In the genomic region with DNA sequence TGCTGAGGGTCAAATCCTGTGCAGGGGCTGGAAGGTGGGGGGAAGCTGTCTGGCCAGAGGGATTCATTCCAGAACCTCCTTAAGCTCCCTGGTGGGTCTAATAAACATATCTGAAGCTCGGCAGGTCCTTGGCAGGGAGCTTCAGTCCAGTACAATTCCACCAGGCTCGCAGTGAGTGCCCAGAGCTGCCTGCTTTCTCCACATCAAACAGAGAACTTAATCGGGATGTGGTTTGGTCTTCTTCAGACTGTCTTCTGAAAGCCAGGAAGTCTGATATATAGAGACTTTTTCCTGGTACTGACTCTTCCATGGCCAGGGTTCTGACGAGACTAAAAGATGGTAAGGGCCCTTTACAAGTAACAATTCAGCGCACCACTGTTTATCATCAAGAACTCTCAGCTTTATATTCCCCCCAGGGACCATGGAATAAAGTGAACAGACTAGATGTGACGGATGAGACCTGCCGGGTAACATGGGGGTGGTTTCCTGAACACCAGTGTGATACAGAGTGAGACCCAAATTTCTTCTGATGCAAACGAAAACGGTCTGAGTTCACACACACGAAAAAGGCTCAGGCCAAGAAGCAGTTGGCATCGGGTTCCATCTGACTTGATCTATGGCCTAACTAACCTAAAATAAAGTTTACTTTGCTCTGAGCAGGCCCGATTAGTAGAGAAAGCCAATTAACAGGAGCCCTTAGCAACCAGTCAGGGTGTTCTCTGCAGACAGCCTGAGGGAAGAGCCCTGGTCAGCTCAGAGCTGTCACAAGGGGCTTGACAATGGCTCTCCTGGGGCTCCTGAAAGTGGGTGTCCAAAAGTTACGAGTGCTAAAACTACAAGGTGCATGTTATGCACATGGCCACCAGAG, we compare ENCODE assay signal across 11 cellular contexts. TPM values are rescaled to one million over a fixed set of nuclear protein-coding genes. Genes with fewer than 3 reads are reported as not detected.
DNase-seq lines count a peak whose midpoint lies in the region; ATAC-seq, FAIRE-seq and TF ChIP-seq lines count a peak whose summit lies in the region.
"Had no signal": no experiment of that assay in that cellular context is flagged by ENCODE, and none has a peak within 500 bp of the region (broad histone marks: within the 10 kb centered on the region; RNA-seq: fewer than 3 reads in every experiment).

No MANE protein-coding gene starts in this region.

- CTCF ChIA-PET in HepG2 (lab: Yijun Ruan, JAX; ENCODE audit: low intra/inter-chr PET ratio, low total read pairs), result no interaction called here

- H3K27ac ChIP-seq in liver (ENCODE audit: low read depth in 1 of 2, low read length in 2 of 2), result peak overlapping the region; percentile 0 to 2
- no peak overlapping the region for H3K27ac ChIP-seq in HepG2 (ENCODE audit: extremely low read length, insufficient read depth, low read length)
- H3K27ac ChIP-seq in mesenchymal stem cell (ENCODE audit: low read length, poor library complexity, severe bottlenecking), result no peak overlapping the region
- H3K27ac ChIP-seq in uterus, result peak overlapping the region; percentile 50 to 78
- H3K27ac ChIP-seq: C4-2B had no signal

- H2BK120ac ChIP-seq in mesenchymal stem cell (ENCODE audit: low read depth, low read length), result no peak overlapping the region

- intact Hi-C loops in HepG2 (cut with micrococcal nuclease; ENCODE audit: unreplicated experiment), result no loop called here
- intact Hi-C loops in uterus (cut with DNase I; ENCODE audit: low total_unique reads), result no loop called here

- H4K20me1 ChIP-seq in HepG2 (ENCODE audit: insufficient read depth, low read length), result peaks cover 32% of the 10 kb centered on the region; the same call in 1 of the 2 replicates

- peaks cover 97% of the 10 kb centered on the region for H3K79me2 ChIP-seq in HepG2 (ENCODE audit: insufficient read depth, low read length)

- in situ Hi-C loops in HepG2 (cut with HindIII; ENCODE audit: extremely low pct_ligation_motif_present, low pct_unique_long_range_greater_than_20kb) (no loop called here), astrocyte of the spinal cord (cut with HindIII; ENCODE audit: low sequenced_read_pairs) (no loop called here)

- H4K91ac ChIP-seq in mesenchymal stem cell (ENCODE audit: low read length), result no peak overlapping the region

- no peaks in the 10 kb centered on the region for H3K27me3 ChIP-seq in liver (ENCODE audit: control insufficient read depth in 4 of 4, insufficient read depth in 4 of 4, low read length in 3 of 4)
- no peaks in the 10 kb centered on the region for H3K27me3 ChIP-seq in HepG2 (ENCODE audit: control insufficient read depth in 1 of 2, insufficient read depth in 2 of 2, low read length in 2 of 2)
- H3K27me3 ChIP-seq in mesenchymal stem cell (ENCODE audit: control insufficient read depth in 1 of 2, insufficient read depth in 1 of 2, low read length in 2 of 2), result no peaks in the 10 kb centered on the region
- no peaks in the 10 kb centered on the region for H3K27me3 ChIP-seq in uterus

- H3K9ac ChIP-seq in liver (ENCODE audit: low read depth in 1 of 2, low read length in 2 of 2), result no peak overlapping the region
- no peak overlapping the region for H3K9ac ChIP-seq in HepG2 (ENCODE audit: insufficient read depth, low read depth, low read length)
- H3K9ac ChIP-seq in mesenchymal stem cell (ENCODE audit: low read length), result peak overlapping the region; percentile 19

- no peak for TF ChIP-seq RAD21 in liver (IDR thresholded peaks at IDR 0.05)
- no peak for TF ChIP-seq RAD21 in HepG2 (CRISPR knock-in tag; IDR thresholded peaks at IDR 0.05)

- H3K36me3 ChIP-seq in liver (ENCODE audit: control insufficient read depth in 4 of 4, insufficient read depth in 3 of 4, low read depth in 1 of 4, low read length in 3 of 4), result peaks cover 0 to 4% (median 0%) of the 10 kb centered on the region in 4 donors
- H3K36me3 ChIP-seq in HepG2 (replicated peaks in 1 of 2; ENCODE audit: control insufficient read depth in 1 of 2, insufficient read depth in 2 of 2, low read length in 2 of 2), result peaks cover 21 to 67% of the 10 kb centered on the region in 2 experiments
- peaks cover 24 to 47% of the 10 kb centered on the region in 2 experiments for H3K36me3 ChIP-seq in mesenchymal stem cell (ENCODE audit: control insufficient read depth in 1 of 2, insufficient read depth in 2 of 2, low read depth in 1 of 2, low read length in 2 of 2)
- no peaks in the 10 kb centered on the region for H3K36me3 ChIP-seq in uterus

- no peaks in the 10 kb centered on the region for H3K9me3 ChIP-seq in liver (ENCODE audit: control insufficient read depth in 4 of 4, low read length in 3 of 4)
- no peaks in the 10 kb centered on the region for H3K9me3 ChIP-seq in HepG2 (ENCODE audit: low read length)
- H3K9me3 ChIP-seq in mesenchymal stem cell (ENCODE audit: control insufficient read depth, low read length), result no peaks in the 10 kb centered on the region
- H3K9me3 ChIP-seq in uterus, result no peaks in the 10 kb centered on the region
- H3K9me3 ChIP-seq: HAP-1 had no signal

- no peak overlapping the region for H3K18ac ChIP-seq in mesenchymal stem cell (ENCODE audit: low read depth in 1 of 2, low read length in 2 of 2)

- POLR2A ChIA-PET in HepG2 (lab: Yijun Ruan, JAX), result interaction anchor here (0.8 to 1.7 kb wide), 2 partner anchors 23 to 26 kb away, joined by 3 to 5 read pairs; no protein-coding TSS in a partner anchor

- no peak overlapping the region for H2BK5ac ChIP-seq in mesenchymal stem cell (ENCODE audit: low read depth, low read length, poor library complexity, severe bottlenecking)

- no peak overlapping the region for H2BK12ac ChIP-seq in mesenchymal stem cell (ENCODE audit: low read length in 2 of 2)

- no peak overlapping the region for H3K14ac ChIP-seq in mesenchymal stem cell (ENCODE audit: low read length in 2 of 2)

- DNase-seq in HepG2 (ENCODE audit: low spot score), result no peak
- peak; percentile 45 for DNase-seq in astrocyte of the spinal cord (ENCODE audit: low read depth, low spot score)
- DNase-seq in mesenchymal stem cell, result no peak
- DNase-seq in uterus, result no peak
- DNase-seq in ecto neural progenitor cell (ENCODE audit: low spot score), result no peak
- no peak for DNase-seq in NCI-H446 treated with DMSO at 0.1 percent for 48 hours (lab: John Stamatoyannopoulos, UW)

- no peak for TF ChIP-seq EP300 in HepG2 (IDR thresholded peaks at IDR 0.05; ENCODE audit: low read depth in 2 of 2, low read length in 2 of 2)
- TF ChIP-seq EP300 in HepG2 (CRISPR knock-in tag; IDR thresholded peaks at IDR 0.05; ENCODE audit: borderline replicate concordance), result no peak

- no peak overlapping the region for H2AK5ac ChIP-seq in mesenchymal stem cell (ENCODE audit: low read length, severe bottlenecking)

- no peak overlapping the region for H3K4ac ChIP-seq in mesenchymal stem cell (ENCODE audit: low read depth in 1 of 2, low read length in 2 of 2)

- no peak for ATAC-seq in HepG2
- no peak for ATAC-seq in GM21367 (IDR thresholded peaks at IDR 0.05; ENCODE audit: unreplicated experiment)

- no peak overlapping the region for H2AFZ ChIP-seq in HepG2 (ENCODE audit: low read length)
- no peak overlapping the region for H2AFZ ChIP-seq in mesenchymal stem cell (ENCODE audit: low read depth, low read length)

- no peak overlapping the region for H2BK15ac ChIP-seq in mesenchymal stem cell (ENCODE audit: low read depth, poor library complexity, severe bottlenecking)

- no TSS peak for BruUV-seq in HepG2 (replicated peaks; lab: Mats Ljungman, UMichigan)

- TF ChIP-seq CTCF in liver (IDR thresholded peaks at IDR 0.05; ENCODE audit: low read depth, low read length, missing input control) (no peak), HepG2 (CRISPR knock-in tag; IDR thresholded peaks at IDR 0.05) (no peak), astrocyte of the spinal cord (IDR thresholded peaks at IDR 0.05; ENCODE audit: low read depth, low read length) (no peak), uterus (IDR thresholded peaks at IDR 0.05) (no peak)

- TF ChIP-seq POLR2A in HepG2 (IDR thresholded peaks at IDR 0.05; ENCODE audit: insufficient read depth in 1 of 2, low read depth in 2 of 2, low read length in 2 of 2) (no peak), uterus (IDR thresholded peaks at IDR 0.05) (no peak)

- H3K4me1 ChIP-seq in liver (ENCODE audit: control insufficient read depth in 4 of 4, insufficient read depth in 4 of 4, low read length in 3 of 4) (peaks cover 4 to 56% (median 36%) of the 10 kb centered on the region in 4 donors), HepG2 (ENCODE audit: insufficient read depth, low read length) (peaks cover 27% of the 10 kb centered on the region), mesenchymal stem cell (ENCODE audit: control insufficient read depth, insufficient read depth, low read depth, low read length) (peaks cover 30% of the 10 kb centered on the region), uterus (peaks cover 10 to 29% of the 10 kb centered on the region in 2 donors)

- H4K8ac ChIP-seq in mesenchymal stem cell (ENCODE audit: low read length), result no peak overlapping the region

- H3K79me1 ChIP-seq in mesenchymal stem cell (replicated peaks; ENCODE audit: low read length, poor library complexity, severe bottlenecking), result peaks cover 70% of the 10 kb centered on the region

- H3K4me2 ChIP-seq in HepG2 (ENCODE audit: low read depth, low read length), result no peak overlapping the region
- H3K4me2 ChIP-seq in mesenchymal stem cell (ENCODE audit: low read length, poor library complexity, severe bottlenecking), result no peak overlapping the region

- WGBS in liver, result 46% methylated on average over 13 of the region's 13 CpGs
- 86% methylated on average over 13 of the region's 13 CpGs for WGBS in HepG2 (ENCODE audit: low lambda C conversion rate)
- WGBS in mesenchymal stem cell, result 89% methylated on average over 12 of the region's 13 CpGs

- no peak for FAIRE-seq in HepG2 (lab: Jason Lieb, UNC)
- FAIRE-seq: endometrium had no signal

- H3K23ac ChIP-seq in mesenchymal stem cell (ENCODE audit: low read length in 2 of 2), result no peak overlapping the region

- H3K4me3 ChIP-seq in liver (ENCODE audit: low read depth in 1 of 3, low read length in 3 of 3), result no peak overlapping the region
- no peak overlapping the region for H3K4me3 ChIP-seq in HepG2 (replicated peaks in 1 of 3; ENCODE audit: insufficient read depth in 1 of 3, low read depth in 2 of 3, low read length in 3 of 3)
- H3K4me3 ChIP-seq in astrocyte of the spinal cord (ENCODE audit: low read depth, low read length), result no peak overlapping the region
- no peak overlapping the region for H3K4me3 ChIP-seq in mesenchymal stem cell (ENCODE audit: insufficient read depth in 1 of 2, low read depth in 1 of 2, low read length in 2 of 2)
- no peak overlapping the region for H3K4me3 ChIP-seq in uterus
- H3K4me3 ChIP-seq: HAP-1 had no signal

RNA-seq across cellular contexts. Expression of a gene that starts 29.0 kb away (rescaled TPM):
- total RNA-seq in liver (10 to 100 TPM; 20.2 to 23.3 TPM), HepG2 (2016; rRNA removed; fragmentation: Illumina TruSeq; extraction: Trizol) (37.2 and 39.5 TPM in 2 replicates), uterus (10 to 100 TPM; 40.9 to 98.1 (median 48.5) TPM)
- polyA plus RNA-seq in liver (10 to 100 TPM in 1 of 2 donors, 1 to 10 TPM in 1; 10.0 to 21.2 TPM), HepG2 (2011; rRNA removed) (149 and 151 TPM in 2 replicates)
- total RNA-seq in HepG2 (2016; cell fraction: cytosol; rRNA removed; fragmentation: Illumina TruSeq; extraction: Trizol; ENCODE audit: low read depth), result 15.1 and 18.2 TPM in 2 replicates
- 27.1 and 40.8 TPM in 2 replicates for total RNA-seq in HepG2 (2016; cell fraction: insoluble cytoplasmic fraction; rRNA removed; fragmentation: Illumina TruSeq; extraction: Trizol)
- 19.4 and 20.4 TPM in 2 replicates for total RNA-seq in HepG2 (2016; cell fraction: membrane; rRNA removed; fragmentation: Illumina TruSeq; extraction: Trizol)
- total RNA-seq in HepG2 (2016; cell fraction: nucleus; rRNA removed; fragmentation: Illumina TruSeq; extraction: Trizol), result 47.7 and 56.8 TPM in 2 replicates
- 91.7 and 149 TPM in 2 replicates for polyA plus RNA-seq in HepG2 (2011; cell fraction: cytosol; rRNA removed)
- polyA plus RNA-seq in HepG2 (2011; cell fraction: nucleus; rRNA removed), result 233 and 293 TPM in 2 replicates
- 62.1 and 64.6 TPM in 2 replicates for polyA plus RNA-seq in HepG2 (2012)
- polyA plus RNA-seq in HepG2 (2016; cell fraction: cytosol; fragmentation: Illumina TruSeq; extraction: Trizol; ENCODE audit: low read depth), result 10.3 and 11.7 TPM in 2 replicates
- 53.5 and 62.0 TPM in 2 replicates for polyA plus RNA-seq in HepG2 (2016; cell fraction: insoluble cytoplasmic fraction; fragmentation: Illumina TruSeq; extraction: Trizol; ENCODE audit: low read depth)
- 18.2 and 24.3 TPM in 2 replicates for polyA plus RNA-seq in HepG2 (2016; cell fraction: membrane; fragmentation: Illumina TruSeq; extraction: Trizol; ENCODE audit: low read depth)
- 127 and 170 TPM in 2 replicates for polyA plus RNA-seq in HepG2 (2016; cell fraction: nucleus; fragmentation: Illumina TruSeq; extraction: Trizol; ENCODE audit: insufficient read depth, low read depth)
- 43.2 and 193 TPM in 2 replicates for polyA minus RNA-seq in HepG2 (2011; rRNA and poly(A)+ RNA removed; ENCODE audit: low replicate concordance)
- polyA minus RNA-seq in HepG2 (2011; cell fraction: cytosol; rRNA and poly(A)+ RNA removed), result 76.9 and 86.6 TPM in 2 replicates
- 74.3 and 80.3 TPM in 2 replicates for polyA minus RNA-seq in HepG2 (2011; cell fraction: nucleus; rRNA and poly(A)+ RNA removed)
- polyA plus RNA-seq in mesenchymal stem cell (2013, experiment 1 of 2), result 80.2 TPM
- 75.1 TPM for polyA plus RNA-seq in mesenchymal stem cell (2013, experiment 2 of 2)

RNA-seq across cellular contexts. Expression of a gene that starts 34.9 kb away (rescaled TPM):
- 1 to 10 TPM; 2.1 to 4.2 TPM for total RNA-seq in liver
- polyA plus RNA-seq in liver, result 10 to 100 TPM in 1 of 2 donors, 1 to 10 TPM in 1; 2.8 to 11.4 TPM
- total RNA-seq in HepG2 (2016; rRNA removed; fragmentation: Illumina TruSeq; extraction: Trizol), result 1.7 and 3.1 TPM in 2 replicates
- 0.40 and 0.53 TPM in 2 replicates for total RNA-seq in HepG2 (2016; cell fraction: cytosol; rRNA removed; fragmentation: Illumina TruSeq; extraction: Trizol; ENCODE audit: low read depth)
- total RNA-seq in HepG2 (2016; cell fraction: insoluble cytoplasmic fraction; rRNA removed; fragmentation: Illumina TruSeq; extraction: Trizol), result 1.1 and 3.0 TPM in 2 replicates
- 1.2 and 1.4 TPM in 2 replicates for total RNA-seq in HepG2 (2016; cell fraction: membrane; rRNA removed; fragmentation: Illumina TruSeq; extraction: Trizol)
- total RNA-seq in HepG2 (2016; cell fraction: nucleus; rRNA removed; fragmentation: Illumina TruSeq; extraction: Trizol), result 2.6 and 2.9 TPM in 2 replicates
- 3.1 and 4.5 TPM in 2 replicates for polyA plus RNA-seq in HepG2 (2011; rRNA removed)
- polyA plus RNA-seq in HepG2 (2011; cell fraction: cytosol; rRNA removed), result 2.9 and 3.5 TPM in 2 replicates
- polyA plus RNA-seq in HepG2 (2011; cell fraction: nucleus; rRNA removed), result 19.5 and 22.9 TPM in 2 replicates
- polyA plus RNA-seq in HepG2 (2012), result 1.8 and 1.9 TPM in 2 replicates
- polyA plus RNA-seq in HepG2 (2016; cell fraction: cytosol; fragmentation: Illumina TruSeq; extraction: Trizol; ENCODE audit: low read depth), result 0.40 and 0.43 TPM in 2 replicates
- polyA plus RNA-seq in HepG2 (2016; cell fraction: insoluble cytoplasmic fraction; fragmentation: Illumina TruSeq; extraction: Trizol; ENCODE audit: low read depth), result 1.1 and 1.4 TPM in 2 replicates
- polyA plus RNA-seq in HepG2 (2016; cell fraction: membrane; fragmentation: Illumina TruSeq; extraction: Trizol; ENCODE audit: low read depth), result 0.61 and 0.87 TPM in 2 replicates
- 10.1 and 13.8 TPM in 2 replicates for polyA plus RNA-seq in HepG2 (2016; cell fraction: nucleus; fragmentation: Illumina TruSeq; extraction: Trizol; ENCODE audit: insufficient read depth, low read depth)
- 0.28 and 3.1 TPM in 2 replicates for polyA minus RNA-seq in HepG2 (2011; rRNA and poly(A)+ RNA removed; ENCODE audit: low replicate concordance)
- 0.40 and 1.1 TPM in 2 replicates for polyA minus RNA-seq in HepG2 (2011; cell fraction: cytosol; rRNA and poly(A)+ RNA removed)
- 3.0 and 3.1 TPM in 2 replicates for polyA minus RNA-seq in HepG2 (2011; cell fraction: nucleus; rRNA and poly(A)+ RNA removed)
- 2.4 TPM for polyA plus RNA-seq in mesenchymal stem cell (2013, experiment 1 of 2)
- polyA plus RNA-seq in mesenchymal stem cell (2013, experiment 2 of 2), result 2.3 TPM
- 10 to 100 TPM in 3 of 4 donors, 1 to 10 TPM in 1; 2.0 to 48.7 (median 12.4) TPM for total RNA-seq in uterus

RNA-seq across cellular contexts. Expression of a gene that starts 44.3 kb away (rescaled TPM):
- total RNA-seq in liver, result 1 to 10 TPM; 3.6 to 7.7 TPM
- 1 to 10 TPM; 1.2 to 1.6 TPM for polyA plus RNA-seq in liver
- 1.2 and 2.4 TPM in 2 replicates for total RNA-seq in HepG2 (2016; rRNA removed; fragmentation: Illumina TruSeq; extraction: Trizol)
- total RNA-seq in HepG2 (2016; cell fraction: cytosol; rRNA removed; fragmentation: Illumina TruSeq; extraction: Trizol; ENCODE audit: low read depth), result 1.2 and 2.0 TPM in 2 replicates
- 1.1 and 2.6 TPM in 2 replicates for total RNA-seq in HepG2 (2016; cell fraction: insoluble cytoplasmic fraction; rRNA removed; fragmentation: Illumina TruSeq; extraction: Trizol)
- 1.6 and 2.0 TPM in 2 replicates for total RNA-seq in HepG2 (2016; cell fraction: membrane; rRNA removed; fragmentation: Illumina TruSeq; extraction: Trizol)
- 2.4 and 2.8 TPM in 2 replicates for total RNA-seq in HepG2 (2016; cell fraction: nucleus; rRNA removed; fragmentation: Illumina TruSeq; extraction: Trizol)
- 2.4 and 3.1 TPM in 2 replicates for polyA plus RNA-seq in HepG2 (2011; rRNA removed)
- polyA plus RNA-seq in HepG2 (2011; cell fraction: cytosol; rRNA removed), result 1.3 and 1.9 TPM in 2 replicates
- polyA plus RNA-seq in HepG2 (2011; cell fraction: nucleus; rRNA removed), result 12.9 and 13.7 TPM in 2 replicates
- 0.61 and 1.0 TPM in 2 replicates for polyA plus RNA-seq in HepG2 (2012)
- polyA plus RNA-seq in HepG2 (2016; cell fraction: cytosol; fragmentation: Illumina TruSeq; extraction: Trizol; ENCODE audit: low read depth), result 0.49 and 0.65 TPM in 2 replicates
- 0.78 and 1.4 TPM in 2 replicates for polyA plus RNA-seq in HepG2 (2016; cell fraction: insoluble cytoplasmic fraction; fragmentation: Illumina TruSeq; extraction: Trizol; ENCODE audit: low read depth)
- 0.82 and 0.91 TPM in 2 replicates for polyA plus RNA-seq in HepG2 (2016; cell fraction: membrane; fragmentation: Illumina TruSeq; extraction: Trizol; ENCODE audit: low read depth)
- 4.8 and 5.0 TPM in 2 replicates for polyA plus RNA-seq in HepG2 (2016; cell fraction: nucleus; fragmentation: Illumina TruSeq; extraction: Trizol; ENCODE audit: insufficient read depth, low read depth)
- polyA minus RNA-seq in HepG2 (2011; rRNA and poly(A)+ RNA removed; ENCODE audit: low replicate concordance), result 0.33 and 2.8 TPM in 2 replicates
- polyA minus RNA-seq in HepG2 (2011; cell fraction: cytosol; rRNA and poly(A)+ RNA removed), result 0.59 and 1.2 TPM in 2 replicates
- 3.7 and 4.2 TPM in 2 replicates for polyA minus RNA-seq in HepG2 (2011; cell fraction: nucleus; rRNA and poly(A)+ RNA removed)
- 3.1 TPM for polyA plus RNA-seq in mesenchymal stem cell (2013, experiment 1 of 2)
- polyA plus RNA-seq in mesenchymal stem cell (2013, experiment 2 of 2), result 2.4 TPM
- 10 to 100 TPM in 1 of 4 donors, 1 to 10 TPM in 3; 2.6 to 10.9 (median 7.1) TPM for total RNA-seq in uterus

RNA-seq across cellular contexts. Expression of a gene that starts 45.3 kb away (rescaled TPM):
- total RNA-seq in liver, result 100 to 1,000 TPM; 127 to 134 TPM
- polyA plus RNA-seq in liver, result 100 to 1,000 TPM; 319 to 394 TPM
- 378 and 396 TPM in 2 replicates for total RNA-seq in HepG2 (2016; rRNA removed; fragmentation: Illumina TruSeq; extraction: Trizol)
- 206 and 277 TPM in 2 replicates for total RNA-seq in HepG2 (2016; cell fraction: cytosol; rRNA removed; fragmentation: Illumina TruSeq; extraction: Trizol; ENCODE audit: low read depth)
- 384 and 456 TPM in 2 replicates for total RNA-seq in HepG2 (2016; cell fraction: insoluble cytoplasmic fraction; rRNA removed; fragmentation: Illumina TruSeq; extraction: Trizol)
- total RNA-seq in HepG2 (2016; cell fraction: membrane; rRNA removed; fragmentation: Illumina TruSeq; extraction: Trizol), result 192 and 280 TPM in 2 replicates
- total RNA-seq in HepG2 (2016; cell fraction: nucleus; rRNA removed; fragmentation: Illumina TruSeq; extraction: Trizol), result 124 and 130 TPM in 2 replicates
- 286 and 302 TPM in 2 replicates for polyA plus RNA-seq in HepG2 (2011; rRNA removed)
- polyA plus RNA-seq in HepG2 (2011; cell fraction: cytosol; rRNA removed), result 407 and 879 TPM in 2 replicates
- polyA plus RNA-seq in HepG2 (2011; cell fraction: nucleus; rRNA removed), result 341 and 384 TPM in 2 replicates
- 182 and 188 TPM in 2 replicates for polyA plus RNA-seq in HepG2 (2012)
- 245 and 314 TPM in 2 replicates for polyA plus RNA-seq in HepG2 (2016; cell fraction: cytosol; fragmentation: Illumina TruSeq; extraction: Trizol; ENCODE audit: low read depth)
- 420 and 459 TPM in 2 replicates for polyA plus RNA-seq in HepG2 (2016; cell fraction: insoluble cytoplasmic fraction; fragmentation: Illumina TruSeq; extraction: Trizol; ENCODE audit: low read depth)
- 204 and 246 TPM in 2 replicates for polyA plus RNA-seq in HepG2 (2016; cell fraction: membrane; fragmentation: Illumina TruSeq; extraction: Trizol; ENCODE audit: low read depth)
- polyA plus RNA-seq in HepG2 (2016; cell fraction: nucleus; fragmentation: Illumina TruSeq; extraction: Trizol; ENCODE audit: insufficient read depth, low read depth), result 232 and 235 TPM in 2 replicates
- polyA minus RNA-seq in HepG2 (2011; rRNA and poly(A)+ RNA removed; ENCODE audit: low replicate concordance), result 32.1 and 88.3 TPM in 2 replicates
- 38.6 and 41.0 TPM in 2 replicates for polyA minus RNA-seq in HepG2 (2011; cell fraction: cytosol; rRNA and poly(A)+ RNA removed)
- 16.5 and 21.2 TPM in 2 replicates for polyA minus RNA-seq in HepG2 (2011; cell fraction: nucleus; rRNA and poly(A)+ RNA removed)
- 338 TPM for polyA plus RNA-seq in mesenchymal stem cell (2013, experiment 1 of 2)
- 347 TPM for polyA plus RNA-seq in mesenchymal stem cell (2013, experiment 2 of 2)
- 100 to 1,000 TPM in 3 of 4 donors, 10 to 100 TPM in 1; 68.7 to 261 (median 150) TPM for total RNA-seq in uterus

Comparison
In these comparisons a context has a peak if more than half of its experiments do, and no peak if none do; other contexts are left out.
1. H3K27ac ChIP-seq: peak in liver (2 of 2) and uterus (2 of 2); none in HepG2 (single experiment) and mesenchymal stem cell (single experiment).